In genomic region chr12:54421175-54421872, GRCh38 we compare ENCODE assay signal across 1 cellular context.
TF ChIP-seq lines count a peak whose summit lies in the region.

No MANE protein-coding gene starts in this region.

TF ChIP-seq in SK-N-SH, 30 proteins besides CTCF, POLR2A, EP300 and RAD21 (continued from another document):
- TF ChIP-seq USF1 (IDR thresholded peaks at IDR 0.05; ENCODE audit: borderline replicate concordance, low read depth), result no peak
- TF ChIP-seq RCOR1 (IDR thresholded peaks at IDR 0.05; ENCODE audit: low read length), result no peak
- TF ChIP-seq POLR2AphosphoS5 (IDR thresholded peaks at IDR 0.05; ENCODE audit: low read depth, low read length), result no peak
- no peak for TF ChIP-seq SMC3 (IDR thresholded peaks at IDR 0.05; ENCODE audit: low read depth, low read length)
- TF ChIP-seq RXRA (IDR thresholded peaks at IDR 0.05; ENCODE audit: borderline replicate concordance, low read depth), result no peak
- no peak for TF ChIP-seq MXI1 (IDR thresholded peaks at IDR 0.05; ENCODE audit: low read depth, low read length)
- TF ChIP-seq REST (IDR thresholded peaks at IDR 0.05; ENCODE audit: low read depth, low read length), result no peak
- no peak for TF ChIP-seq FOXM1 (IDR thresholded peaks at IDR 0.05; ENCODE audit: low read depth)
